ENCODE assay signal across 1 cellular context in the genomic region with DNA sequence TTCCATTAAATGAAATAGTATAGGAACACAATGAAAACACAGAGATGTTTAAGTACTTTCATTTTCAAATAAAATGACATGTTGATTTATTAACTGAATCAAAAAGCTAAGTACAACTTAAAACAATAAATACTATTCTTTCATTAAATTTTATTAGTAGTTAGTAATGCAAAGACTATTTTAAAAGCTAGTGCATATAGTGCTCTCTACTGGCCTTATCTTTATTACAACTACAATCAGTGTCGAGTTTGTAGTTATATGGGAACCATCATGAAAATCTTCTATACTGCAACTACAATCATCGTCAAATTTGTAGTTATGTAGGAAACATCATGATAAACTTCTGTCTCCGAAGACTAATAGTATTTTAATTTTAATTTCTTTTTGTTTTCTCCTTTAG.
TF ChIP-seq lines count a peak whose summit lies in the region.

No MANE protein-coding gene starts in this region.

TF ChIP-seq in WTC11, 78 proteins besides CTCF, POLR2A, EP300 and RAD21 (continued from another document):
- TF ChIP-seq, protein P1, sequence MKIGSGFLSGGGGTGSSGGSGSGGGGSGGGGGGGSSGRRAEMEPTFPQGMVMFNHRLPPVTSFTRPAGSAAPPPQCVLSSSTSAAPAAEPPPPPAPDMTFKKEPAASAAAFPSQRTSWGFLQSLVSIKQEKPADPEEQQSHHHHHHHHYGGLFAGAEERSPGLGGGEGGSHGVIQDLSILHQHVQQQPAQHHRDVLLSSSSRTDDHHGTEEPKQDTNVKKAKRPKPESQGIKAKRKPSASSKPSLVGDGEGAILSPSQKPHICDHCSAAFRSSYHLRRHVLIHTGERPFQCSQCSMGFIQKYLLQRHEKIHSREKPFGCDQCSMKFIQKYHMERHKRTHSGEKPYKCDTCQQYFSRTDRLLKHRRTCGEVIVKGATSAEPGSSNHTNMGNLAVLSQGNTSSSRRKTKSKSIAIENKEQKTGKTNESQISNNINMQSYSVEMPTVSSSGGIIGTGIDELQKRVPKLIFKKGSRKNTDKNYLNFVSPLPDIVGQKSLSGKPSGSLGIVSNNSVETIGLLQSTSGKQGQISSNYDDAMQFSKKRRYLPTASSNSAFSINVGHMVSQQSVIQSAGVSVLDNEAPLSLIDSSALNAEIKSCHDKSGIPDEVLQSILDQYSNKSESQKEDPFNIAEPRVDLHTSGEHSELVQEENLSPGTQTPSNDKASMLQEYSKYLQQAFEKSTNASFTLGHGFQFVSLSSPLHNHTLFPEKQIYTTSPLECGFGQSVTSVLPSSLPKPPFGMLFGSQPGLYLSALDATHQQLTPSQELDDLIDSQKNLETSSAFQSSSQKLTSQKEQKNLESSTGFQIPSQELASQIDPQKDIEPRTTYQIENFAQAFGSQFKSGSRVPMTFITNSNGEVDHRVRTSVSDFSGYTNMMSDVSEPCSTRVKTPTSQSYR (CRISPR knock-in tag; IDR thresholded peaks at IDR 0.05) = no peak
- TF ChIP-seq, protein P2, sequence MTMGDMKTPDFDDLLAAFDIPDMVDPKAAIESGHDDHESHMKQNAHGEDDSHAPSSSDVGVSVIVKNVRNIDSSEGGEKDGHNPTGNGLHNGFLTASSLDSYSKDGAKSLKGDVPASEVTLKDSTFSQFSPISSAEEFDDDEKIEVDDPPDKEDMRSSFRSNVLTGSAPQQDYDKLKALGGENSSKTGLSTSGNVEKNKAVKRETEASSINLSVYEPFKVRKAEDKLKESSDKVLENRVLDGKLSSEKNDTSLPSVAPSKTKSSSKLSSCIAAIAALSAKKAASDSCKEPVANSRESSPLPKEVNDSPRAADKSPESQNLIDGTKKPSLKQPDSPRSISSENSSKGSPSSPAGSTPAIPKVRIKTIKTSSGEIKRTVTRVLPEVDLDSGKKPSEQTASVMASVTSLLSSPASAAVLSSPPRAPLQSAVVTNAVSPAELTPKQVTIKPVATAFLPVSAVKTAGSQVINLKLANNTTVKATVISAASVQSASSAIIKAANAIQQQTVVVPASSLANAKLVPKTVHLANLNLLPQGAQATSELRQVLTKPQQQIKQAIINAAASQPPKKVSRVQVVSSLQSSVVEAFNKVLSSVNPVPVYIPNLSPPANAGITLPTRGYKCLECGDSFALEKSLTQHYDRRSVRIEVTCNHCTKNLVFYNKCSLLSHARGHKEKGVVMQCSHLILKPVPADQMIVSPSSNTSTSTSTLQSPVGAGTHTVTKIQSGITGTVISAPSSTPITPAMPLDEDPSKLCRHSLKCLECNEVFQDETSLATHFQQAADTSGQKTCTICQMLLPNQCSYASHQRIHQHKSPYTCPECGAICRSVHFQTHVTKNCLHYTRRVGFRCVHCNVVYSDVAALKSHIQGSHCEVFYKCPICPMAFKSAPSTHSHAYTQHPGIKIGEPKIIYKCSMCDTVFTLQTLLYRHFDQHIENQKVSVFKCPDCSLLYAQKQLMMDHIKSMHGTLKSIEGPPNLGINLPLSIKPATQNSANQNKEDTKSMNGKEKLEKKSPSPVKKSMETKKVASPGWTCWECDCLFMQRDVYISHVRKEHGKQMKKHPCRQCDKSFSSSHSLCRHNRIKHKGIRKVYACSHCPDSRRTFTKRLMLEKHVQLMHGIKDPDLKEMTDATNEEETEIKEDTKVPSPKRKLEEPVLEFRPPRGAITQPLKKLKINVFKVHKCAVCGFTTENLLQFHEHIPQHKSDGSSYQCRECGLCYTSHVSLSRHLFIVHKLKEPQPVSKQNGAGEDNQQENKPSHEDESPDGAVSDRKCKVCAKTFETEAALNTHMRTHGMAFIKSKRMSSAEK (CRISPR knock-in tag; IDR thresholded peaks at IDR 0.05; ENCODE audit: borderline replicate concordance) = no peak
- TF ChIP-seq ZNF263 (CRISPR knock-in tag; IDR thresholded peaks at IDR 0.05; ENCODE audit: low read depth) (no peak), PRRX2 (CRISPR knock-in tag; IDR thresholded peaks at IDR 0.05) (no peak), USF2 (CRISPR knock-in tag; IDR thresholded peaks at IDR 0.05) (no peak), SOX15 (CRISPR knock-in tag; IDR thresholded peaks at IDR 0.05) (no peak), CREM (CRISPR knock-in tag; IDR thresholded peaks at IDR 0.05) (no peak)
- TF ChIP-seq, protein P3, sequence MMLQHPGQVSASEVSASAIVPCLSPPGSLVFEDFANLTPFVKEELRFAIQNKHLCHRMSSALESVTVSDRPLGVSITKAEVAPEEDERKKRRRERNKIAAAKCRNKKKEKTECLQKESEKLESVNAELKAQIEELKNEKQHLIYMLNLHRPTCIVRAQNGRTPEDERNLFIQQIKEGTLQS (CRISPR knock-in tag; conservative IDR thresholded peaks at IDR 0.05) = no peak
